8 cellular contexts compared by ENCODE assay signal in the genomic region with DNA sequence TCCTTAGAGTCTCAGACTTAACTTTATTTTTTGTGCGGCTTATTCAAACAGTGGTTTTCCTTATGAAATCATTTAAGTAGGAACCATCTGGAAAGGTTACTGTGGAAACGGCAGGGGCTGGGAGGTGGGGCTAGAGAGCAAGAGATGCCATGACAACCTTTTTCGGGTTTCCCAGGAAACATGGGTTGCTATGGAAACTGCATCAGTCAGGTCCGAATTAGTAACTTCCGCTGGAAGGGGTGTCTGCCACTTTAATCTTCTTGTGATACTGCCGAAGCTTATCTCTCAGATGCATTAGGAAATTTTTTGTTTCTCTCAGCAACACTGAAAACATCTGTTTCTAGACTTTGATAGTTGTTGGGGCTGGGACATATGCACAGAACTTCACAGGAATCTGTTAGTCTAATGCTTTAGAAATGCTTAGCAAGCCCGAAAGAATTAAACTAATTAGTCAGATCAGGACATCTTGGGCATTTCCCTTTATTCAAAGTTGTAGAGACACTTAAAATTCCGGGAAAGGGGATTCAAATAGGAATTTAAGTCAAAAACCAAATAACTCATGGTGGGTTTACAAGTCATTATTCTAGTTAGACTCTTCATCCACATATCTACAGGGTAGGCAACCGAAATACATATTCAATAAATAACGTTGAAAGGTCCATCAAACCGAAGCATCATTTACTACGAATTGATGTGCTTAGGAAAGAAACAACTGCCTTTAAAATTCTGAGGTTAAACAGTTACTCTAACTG. TPM values are rescaled to one million over a fixed set of nuclear protein-coding genes. Genes with fewer than 3 reads are reported as not detected.
DNase-seq lines count a peak whose midpoint lies in the region; ATAC-seq and TF ChIP-seq lines count a peak whose summit lies in the region.

No MANE protein-coding gene starts in this region.

- no peaks in the 10 kb centered on the region for H3K9me3 Mint-ChIP-seq in activated T-cell treated with anti-CD3 and anti-CD28 coated beads, Interleukin-2, amount 50 U/mL, for 4 hours

- H3K4me3 Mint-ChIP-seq in activated T-cell treated with anti-CD3 and anti-CD28 coated beads, Interleukin-2, amount 50 U/mL, for 4 hours, result peak overlapping the region; percentile 95

- H3K4me3 ChIP-seq in left lung (peak overlapping the region in 1 of 2 donors; percentile 56), gastrocnemius medialis (no peak overlapping the region)

- DNase-seq in ELR (ENCODE audit: low read depth) (peak; percentile 10), NCI-H2227 (lab: John Stamatoyannopoulos, UW; ENCODE audit: unreplicated experiment) (peak; percentile 90), left lung (no peak), OCI-M1 (lab: John Stamatoyannopoulos, UW) (no peak), gastrocnemius medialis (no peak), NCI-H2081 treated with DMSO at 0.1 percent for 48 hours (lab: John Stamatoyannopoulos, UW) (no peak)
- peak; percentile 61 for DNase-seq in activated T-cell treated with anti-CD3 and anti-CD28 coated beads, Interleukin-2, amount 50 U/mL, for 4 hours
- DNase-seq in stimulated activated CD8-positive, alpha-beta memory T cell treated with anti-CD3 and anti-CD28 coated beads, Interleukin-7, amount 100 ng/mL, for 24 hours (ENCODE audit: low read depth), result peak; percentile 53

- no peak for TF ChIP-seq POLR2A in gastrocnemius medialis (IDR thresholded peaks at IDR 0.05)

- H3K27me3 ChIP-seq in left lung, result peaks cover 18 to 65% of the 10 kb centered on the region in 2 donors
- peaks cover 24 to 49% (median 41%) of the 10 kb centered on the region in 3 donors for H3K27me3 ChIP-seq in gastrocnemius medialis

- in situ Hi-C loops in gastrocnemius medialis (cut with MboI; ENCODE audit: low sequenced_read_pairs in 4 of 4), result no loop called here

- H3K4me1 Mint-ChIP-seq in activated T-cell treated with anti-CD3 and anti-CD28 coated beads, Interleukin-2, amount 50 U/mL, for 4 hours (ENCODE audit: low read depth), result peaks cover 58% of the 10 kb centered on the region

- H3K9me3 ChIP-seq in left lung, result no peaks in the 10 kb centered on the region
- H3K9me3 ChIP-seq in gastrocnemius medialis, result no peaks in the 10 kb centered on the region

- TF ChIP-seq CTCF in left lung (IDR thresholded peaks at IDR 0.05) (no peak), gastrocnemius medialis (IDR thresholded peaks at IDR 0.05 in 4 of 5, conservative IDR thresholded peaks at IDR 0.05 in 1 of 5) (no peak)

- H3K27me3 Mint-ChIP-seq in activated T-cell treated with anti-CD3 and anti-CD28 coated beads, Interleukin-2, amount 50 U/mL, for 4 hours (ENCODE audit: low read depth), result no peaks in the 10 kb centered on the region

- intact Hi-C loops in left lung (cut with DNase I) (no loop called here), gastrocnemius medialis (cut with DNase I; ENCODE audit: low total_unique reads) (loop anchor here (5.0 kb wide), 1 partner anchor 40 kb away; no protein-coding TSS in a partner anchor)

- peak; percentile 51 to 53 for ATAC-seq in activated T-cell treated with anti-CD3 and anti-CD28 coated beads, Interleukin-2, amount 50 U/mL, for 4 hours
- ATAC-seq in left lung, result peak; percentile 8
- ATAC-seq in gastrocnemius medialis, result no peak

- H3K36me3 Mint-ChIP-seq in activated T-cell treated with anti-CD3 and anti-CD28 coated beads, Interleukin-2, amount 50 U/mL, for 4 hours (ENCODE audit: insufficient read depth), result peaks cover 5% of the 10 kb centered on the region

- H3K27ac ChIP-seq in left lung (peak overlapping the region in 1 of 2 donors; percentile 46), gastrocnemius medialis (no peak overlapping the region)

- H3K4me1 ChIP-seq in left lung (peaks cover 11 to 57% of the 10 kb centered on the region in 2 donors), gastrocnemius medialis (no peaks in the 10 kb centered on the region)

- H3K36me3 ChIP-seq in left lung (no peaks in the 10 kb centered on the region), gastrocnemius medialis (no peaks in the 10 kb centered on the region)

RNA-seq across cellular contexts. Expression of gene KCNA3, which starts 2.6 kb away (rescaled TPM):
- total RNA-seq in activated T-cell treated with anti-CD3 and anti-CD28 coated beads, Interleukin-2, amount 50 U/mL, for 4 hours, result 10 to 100 TPM; 23.8 to 32.3 (median 27.4) TPM
- 10 to 100 TPM in 1 of 2 donors, 1 to 10 TPM in 1; 8.6 to 11.3 TPM for total RNA-seq in left lung
- under 1 TPM in 2 of 4 donors, not detected in 2; 0.18 to 0.20 TPM for total RNA-seq in gastrocnemius medialis

Comparison
In these comparisons a context has a peak if more than half of its experiments do, and no peak if none do; other contexts are left out.
1. DNase-seq: peak in ELR (single experiment), NCI-H2227 (single experiment), activated T-cell treated with anti-CD3 and anti-CD28 coated beads, Interleukin-2, amount 50 U/mL, for 4 hours (single experiment) and stimulated activated CD8-positive, alpha-beta memory T cell treated with anti-CD3 and anti-CD28 coated beads, Interleukin-7, amount 100 ng/mL, for 24 hours (single experiment); none in left lung (0 of 2), OCI-M1 (single experiment), gastrocnemius medialis (0 of 2) and NCI-H2081 treated with DMSO at 0.1 percent for 48 hours (single experiment).
2. ATAC-seq: peak in activated T-cell treated with anti-CD3 and anti-CD28 coated beads, Interleukin-2, amount 50 U/mL, for 4 hours (2 of 2) and left lung (single experiment); none in gastrocnemius medialis (0 of 2).
3. RNA of gene KCNA3, which starts 2.6 kb away (total RNA-seq): 23.8 to 32.3 TPM in activated T-cell treated with anti-CD3 and anti-CD28 coated beads, Interleukin-2, amount 50 U/mL, for 4 hours and 8.6 to 11.3 TPM in left lung; 0.18 to 0.20 TPM in gastrocnemius medialis; every median in the first group is over 4 times any median in the second.